Comparison of ENCODE assay signal across 8 cellular contexts in genomic region chr1:218521414-218522169, GRCh38.
A peak's percentile ranks its signal among the peaks of the same experiment; 100 is the strongest.
DNase-seq lines count a peak whose midpoint lies in the region; ATAC-seq and TF ChIP-seq lines count a peak whose summit lies in the region.

No MANE protein-coding gene starts in this region.

- H3K9me3 ChIP-seq in OCI-LY7 (ENCODE audit: low read length), result no peaks in the 10 kb centered on the region
- no peaks in the 10 kb centered on the region for H3K9me3 ChIP-seq in ascending aorta

- no peak overlapping the region for H3K4me3 ChIP-seq in GM12864 (ENCODE audit: low read depth, low read length)
- no peak overlapping the region for H3K4me3 ChIP-seq in OCI-LY7 (ENCODE audit: low read depth, low read length, poor library complexity, severe bottlenecking)
- H3K4me3 ChIP-seq in ascending aorta, result no peak overlapping the region

- POLR2A ChIA-PET in OCI-LY7 (lab: Charles Lee), result interaction anchor here (0.8 kb wide), 1 partner anchor 1363 kb away, joined by 8 read pairs; no protein-coding TSS in a partner anchor

- CTCF ChIA-PET in OCI-LY7 (lab: Charles Lee; ENCODE audit: unreplicated experiment), result no interaction called here

- no peaks in the 10 kb centered on the region for H3K27me3 ChIP-seq in ascending aorta

- H3K27ac ChIP-seq in 22Rv1 (no peak overlapping the region), OCI-LY7 (ENCODE audit: low read depth, low read length, poor library complexity, severe bottlenecking) (no peak overlapping the region), ascending aorta (no peak overlapping the region)

- H4K20me1 ChIP-seq in OCI-LY7 (ENCODE audit: insufficient read depth, low read length), result no peaks in the 10 kb centered on the region

- H3K4me2 ChIP-seq in OCI-LY7 (ENCODE audit: low read length), result no peak overlapping the region

- no peak overlapping the region for H2AFZ ChIP-seq in OCI-LY7 (ENCODE audit: low read length)

- no TSS peak for BruUV-seq in OCI-LY7 (replicated peaks; lab: Mats Ljungman, UMichigan)

- H3K36me3 ChIP-seq in OCI-LY7 (ENCODE audit: insufficient read depth, low read length), result no peaks in the 10 kb centered on the region
- H3K36me3 ChIP-seq in ascending aorta, result no peaks in the 10 kb centered on the region

- peak; percentile 65 for ATAC-seq in HG03342 (IDR thresholded peaks at IDR 0.05; ENCODE audit: unreplicated experiment)

- TF ChIP-seq CTCF in 22Rv1 (IDR thresholded peaks at IDR 0.05) (peak; percentile 93), GM12864 (IDR thresholded peaks at IDR 0.05; ENCODE audit: low read depth, low read length, missing control alignments) (peak; percentile 68), OCI-LY7 (conservative IDR thresholded peaks at IDR 0.05; ENCODE audit: low read length) (peak; percentile 85), ascending aorta (IDR thresholded peaks at IDR 0.05) (peak; percentile 48 to 77 (median 73))

- H3K79me2 ChIP-seq in OCI-LY7 (ENCODE audit: insufficient read depth, low read depth, low read length), result no peaks in the 10 kb centered on the region

- intact Hi-C loops in OCI-LY7 (cut with micrococcal nuclease; ENCODE audit: unreplicated experiment) (no loop called here), ascending aorta (cut with DNase I) (loop anchor here (1.0 to 2.0 kb wide), 2 partner anchors 160 to 185 kb away; no protein-coding TSS in a partner anchor)

- DNase-seq in GM12864 (ENCODE audit: low read depth) (peak; percentile 4), OCI-LY7 (ENCODE audit: low spot score) (peak; percentile 13), ascending aorta (ENCODE audit: low spot score in 2 of 2) (peak in 1 of 2 donors; percentile 76), iPS-NIHi7 (ENCODE audit: extremely low spot score) (peak; percentile 75), occipital lobe (lab: John Stamatoyannopoulos, UW) (no peak)
- DNase-seq in stimulated activated CD8-positive, alpha-beta memory T cell treated with anti-CD3 and anti-CD28 coated beads, Interleukin-15, amount 100 ng/mL, for 24 hours (ENCODE audit: low read depth), result peak; percentile 1

- H3K4me1 ChIP-seq in OCI-LY7 (ENCODE audit: insufficient read depth, low read length, poor library complexity, severe bottlenecking) (no peaks in the 10 kb centered on the region), ascending aorta (no peaks in the 10 kb centered on the region)

- H3K9me2 ChIP-seq in OCI-LY7 (ENCODE audit: insufficient read depth, low read length), result no peaks in the 10 kb centered on the region
